In genomic region chr7:100859856-100860255, GRCh38 we compare ENCODE assay signal across 21 cellular contexts.
"Had no signal": no experiment of that assay in that cellular context is flagged by ENCODE, and none has a peak within 500 bp of the region (broad histone marks: within the 10 kb centered on the region; RNA-seq: fewer than 3 reads in every experiment).

No MANE protein-coding gene starts in this region.

- H3K27me3 ChIP-seq: adrenal gland, ascending aorta, brain microvascular endothelial cell, esophagus muscularis mucosa, gastrocnemius medialis, upper lobe of right lung had no signal

- DNase-seq: activated CD8-positive, alpha-beta memory T cell treated with anti-CD3 and anti-CD28 coated beads for 24 hours; activated CD8-positive, alpha-beta memory T cell treated with anti-CD3 and anti-CD28 coated beads, Interleukin-2, amount 50 U/mL, for 4 hours; activated naive CD4-positive, alpha-beta T cell; activated T-cell treated with anti-CD3 and anti-CD28 coated beads, Interleukin-2, amount 50 U/mL, for 24 hours; adrenal gland; brain microvascular endothelial cell; caudate nucleus; effector memory CD4-positive, alpha-beta T cell; gastrocnemius medialis; head of caudate nucleus; left colon; naive thymus-derived CD4-positive, alpha-beta T cell; stimulated activated CD4-positive, alpha-beta T cell treated with anti-CD3 and anti-CD28 coated beads, Interleukin-4, amount 100 ng/mL, for 1 hour; stimulated activated naive CD4-positive, alpha-beta T cell treated with Interleukin-2 at 50 U/mL for 16 hours; T-helper 1 cell; T-helper 9 cell; upper lobe of right lung had no signal

- H3K27ac ChIP-seq: adrenal gland, ascending aorta, brain microvascular endothelial cell, esophagus muscularis mucosa, gastrocnemius medialis, prostate gland, upper lobe of right lung had no signal

- ATAC-seq: activated T-helper 17 cell treated with anti-CD3 and anti-CD28 coated beads, Interleukin-2, amount 50 U/mL, for 72 hours; gastrocnemius medialis; left colon; naive thymus-derived CD4-positive, alpha-beta T cell; upper lobe of right lung had no signal

- H3K36me3 ChIP-seq: gastrocnemius medialis, prostate gland had no signal

- H3K4me3 ChIP-seq: adrenal gland, ascending aorta, esophagus muscularis mucosa, gastrocnemius medialis, prostate gland, upper lobe of right lung had no signal
